In the genomic region with DNA sequence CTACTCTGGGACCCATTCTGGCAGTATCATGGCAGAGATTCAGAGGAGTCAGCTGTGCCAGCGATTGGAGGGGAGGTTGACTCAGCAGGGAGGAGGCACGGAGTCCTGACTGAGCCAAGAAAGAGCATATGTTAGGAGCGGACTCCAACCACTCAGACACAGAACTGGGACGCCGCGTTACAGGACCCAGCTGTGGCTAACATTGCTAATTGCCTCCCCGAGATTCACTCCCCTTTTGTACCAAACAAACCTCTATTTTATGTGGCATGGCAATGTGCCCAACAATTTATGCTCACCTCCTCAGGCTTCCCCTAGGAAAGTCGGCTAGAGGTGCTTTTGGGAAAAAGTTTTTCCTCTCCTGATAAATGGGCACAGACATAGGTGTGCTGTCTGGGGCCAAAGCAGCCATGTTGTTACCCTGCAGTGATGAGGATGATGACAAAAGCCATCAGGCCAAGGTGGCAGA, we compare ENCODE assay signal across 1 cellular context.
TF ChIP-seq lines count a peak whose summit lies in the region.

No MANE protein-coding gene starts in this region.

TF ChIP-seq in HEK293, 187 proteins besides CTCF, POLR2A, EP300 and RAD21 (continued from another document):
- TF ChIP-seq, protein P1, sequence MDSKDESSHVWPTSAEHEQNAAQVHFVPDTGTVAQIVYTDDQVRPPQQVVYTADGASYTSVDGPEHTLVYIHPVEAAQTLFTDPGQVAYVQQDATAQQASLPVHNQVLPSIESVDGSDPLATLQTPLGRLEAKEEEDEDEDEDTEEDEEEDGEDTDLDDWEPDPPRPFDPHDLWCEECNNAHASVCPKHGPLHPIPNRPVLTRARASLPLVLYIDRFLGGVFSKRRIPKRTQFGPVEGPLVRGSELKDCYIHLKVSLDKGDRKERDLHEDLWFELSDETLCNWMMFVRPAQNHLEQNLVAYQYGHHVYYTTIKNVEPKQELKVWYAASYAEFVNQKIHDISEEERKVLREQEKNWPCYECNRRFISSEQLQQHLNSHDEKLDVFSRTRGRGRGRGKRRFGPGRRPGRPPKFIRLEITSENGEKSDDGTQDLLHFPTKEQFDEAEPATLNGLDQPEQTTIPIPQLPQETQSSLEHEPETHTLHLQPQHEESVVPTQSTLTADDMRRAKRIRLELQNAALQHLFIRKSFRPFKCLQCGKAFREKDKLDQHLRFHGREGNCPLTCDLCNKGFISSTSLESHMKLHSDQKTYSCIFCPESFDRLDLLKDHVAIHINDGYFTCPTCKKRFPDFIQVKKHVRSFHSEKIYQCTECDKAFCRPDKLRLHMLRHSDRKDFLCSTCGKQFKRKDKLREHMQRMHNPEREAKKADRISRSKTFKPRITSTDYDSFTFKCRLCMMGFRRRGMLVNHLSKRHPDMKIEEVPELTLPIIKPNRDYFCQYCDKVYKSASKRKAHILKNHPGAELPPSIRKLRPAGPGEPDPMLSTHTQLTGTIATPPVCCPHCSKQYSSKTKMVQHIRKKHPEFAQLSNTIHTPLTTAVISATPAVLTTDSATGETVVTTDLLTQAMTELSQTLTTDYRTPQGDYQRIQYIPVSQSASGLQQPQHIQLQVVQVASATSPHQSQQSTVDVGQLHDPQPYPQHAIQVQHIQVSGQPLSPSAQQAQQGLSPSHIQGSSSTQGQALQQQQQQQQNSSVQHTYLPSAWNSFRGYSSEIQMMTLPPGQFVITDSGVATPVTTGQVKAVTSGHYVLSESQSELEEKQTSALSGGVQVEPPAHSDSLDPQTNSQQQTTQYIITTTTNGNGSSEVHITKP (tag by site-specific recombination; IDR thresholded peaks at IDR 0.05), result peak; percentile 40; the same call in 1 of the 2 replicates
- TF ChIP-seq ZNF394 (tag by site-specific recombination; IDR thresholded peaks at IDR 0.05; ENCODE audit: borderline replicate concordance), result no peak
- TF ChIP-seq KLF1 (tag by site-specific recombination; IDR thresholded peaks at IDR 0.05), result no peak
- TF ChIP-seq GLIS1 (tag by site-specific recombination; IDR thresholded peaks at IDR 0.05), result 0 out of 2 replicates have a peak, but pooled peaks have one; percentile 12
TF ChIP-seq in HEK293: peak in this region for 9.
